In genomic region chr17:82065638-82066303, GRCh38 we compare ENCODE assay signal across 8 cellular contexts. TPM values are rescaled to one million over a fixed set of nuclear protein-coding genes. Genes with fewer than 3 reads are reported as not detected.
DNase-seq lines count a peak whose midpoint lies in the region; ATAC-seq, FAIRE-seq and TF ChIP-seq lines count a peak whose summit lies in the region.

DUS1L (minus strand) TSS chr17:82065804; CDS start chr17:82065059, 745 bp downstream.

- H3K9me3 ChIP-seq in pancreas (no peaks in the 10 kb centered on the region), thymus (ENCODE audit: control insufficient read depth) (no peaks in the 10 kb centered on the region)

- peak; percentile 60 for ATAC-seq in HG03108 (IDR thresholded peaks at IDR 0.05; ENCODE audit: unreplicated experiment)
- ATAC-seq in pancreas: peak; percentile 89 to 93 (median 92)

- peak; percentile 62 for DNase-seq in NCI-H748 (lab: John Stamatoyannopoulos, UW; ENCODE audit: unreplicated experiment)
- no peak for DNase-seq in NCI-H748 treated with DMSO at 0.1 percent for 48 hours (lab: John Stamatoyannopoulos, UW)
- DNase-seq in SK-MEL-5 (ENCODE audit: low read depth, low spot score): peak; percentile 61
- peak; percentile 83 for DNase-seq in glutamatergic neuron
- peak in 5 of 6 donors; percentile 54 to 91 (median 81) for DNase-seq in pancreas

- H3K4me1 ChIP-seq in pancreas (peaks cover 0 to 16% (median 15%) of the 10 kb centered on the region in 3 donors), thymus (ENCODE audit: control insufficient read depth, insufficient read depth, low read length) (peaks cover 17% of the 10 kb centered on the region)

- TF ChIP-seq CTCF in glutamatergic neuron (IDR thresholded peaks at IDR 0.05; ENCODE audit: partially characterized antibody, unreplicated experiment) (no peak), pancreas (IDR thresholded peaks at IDR 0.05) (no peak)

- H3K27me3 ChIP-seq in pancreas (no peaks in the 10 kb centered on the region), thymus (ENCODE audit: control insufficient read depth, insufficient read depth) (no peaks in the 10 kb centered on the region)

- 8 to 10% methylated on average over 63 to 88 of the region's 88 CpGs for WGBS in pancreas, 2 donors
- 11% methylated on average over 88 of the region's 88 CpGs for WGBS in thymus

- H3K36me3 ChIP-seq in pancreas (peaks cover 0 to 6% (median 0%) of the 10 kb centered on the region in 3 donors), thymus (ENCODE audit: control insufficient read depth, insufficient read depth) (peaks cover 25% of the 10 kb centered on the region)

- H3K27ac Mint-ChIP-seq in activated naive CD4-positive, alpha-beta T cell treated with anti-CD3 and anti-CD28 coated beads, Interleukin-2, amount 50 U/mL, for 24 hours: peak within 1 kb of the TSS; percentile 86
- H3K27ac Mint-ChIP-seq in glutamatergic neuron (ENCODE audit: unreplicated experiment): peak within 1 kb of the TSS; percentile 55

- H3K27ac ChIP-seq in pancreas: peak within 1 kb of the TSS; percentile 69 to 79 (median 72)
- peak within 1 kb of the TSS; percentile 80 for H3K27ac ChIP-seq in thymus (ENCODE audit: low read depth)

- FAIRE-seq in pancreas (lab: Jason Lieb, UNC): no peak

- in situ Hi-C loops in SK-MEL-5 (cut with HindIII; ENCODE audit: low pct_unique_long_range_greater_than_20kb, low sequenced_read_pairs): no loop called here

- peaks cover 5% of the 10 kb centered on the region for H3K4me1 Mint-ChIP-seq in activated naive CD4-positive, alpha-beta T cell treated with anti-CD3 and anti-CD28 coated beads, Interleukin-2, amount 50 U/mL, for 24 hours
- H3K4me1 Mint-ChIP-seq in glutamatergic neuron (ENCODE audit: low read depth, unreplicated experiment): no peaks in the 10 kb centered on the region

- intact Hi-C loops in pancreas (cut with DNase I): no loop called here

- peak within 1 kb of the TSS; percentile 83 for H3K4me3 Mint-ChIP-seq in activated naive CD4-positive, alpha-beta T cell treated with anti-CD3 and anti-CD28 coated beads, Interleukin-2, amount 50 U/mL, for 24 hours
- H3K4me3 Mint-ChIP-seq in glutamatergic neuron (ENCODE audit: unreplicated experiment): peak within 1 kb of the TSS; percentile 87

- no peaks in the 10 kb centered on the region for H3K27me3 Mint-ChIP-seq in activated naive CD4-positive, alpha-beta T cell treated with anti-CD3 and anti-CD28 coated beads, Interleukin-2, amount 50 U/mL, for 24 hours
- peaks cover 10% of the 10 kb centered on the region for H3K27me3 Mint-ChIP-seq in glutamatergic neuron (ENCODE audit: unreplicated experiment)

- H3K36me3 Mint-ChIP-seq in activated naive CD4-positive, alpha-beta T cell treated with anti-CD3 and anti-CD28 coated beads, Interleukin-2, amount 50 U/mL, for 24 hours: no peaks in the 10 kb centered on the region
- no peaks in the 10 kb centered on the region for H3K36me3 Mint-ChIP-seq in glutamatergic neuron (ENCODE audit: unreplicated experiment)

- no peaks in the 10 kb centered on the region for H3K9me3 Mint-ChIP-seq in activated naive CD4-positive, alpha-beta T cell treated with anti-CD3 and anti-CD28 coated beads, Interleukin-2, amount 50 U/mL, for 24 hours
- peaks cover 3% of the 10 kb centered on the region for H3K9me3 Mint-ChIP-seq in glutamatergic neuron (ENCODE audit: unreplicated experiment)

- H3K4me3 ChIP-seq in pancreas (peak within 1 kb of the TSS; percentile 55 to 95 (median 89)), thymus (ENCODE audit: low read length) (peak within 1 kb of the TSS; percentile 91)

RNA-seq across cellular contexts. Expression of gene DUS1L, which starts in this region (rescaled TPM):
- 182 and 198 TPM in 2 replicates for total RNA-seq in SK-MEL-5 (2014; rRNA removed; shearing (Covaris generic))
- 219 and 263 TPM in 2 replicates for polyA plus RNA-seq in SK-MEL-5 (2015; cell fraction: cytosol; rRNA removed)
- polyA plus RNA-seq in SK-MEL-5 (2015; cell fraction: nucleus; rRNA removed): 2,220 and 2,386 TPM in 2 replicates
- total RNA-seq in glutamatergic neuron (ENCODE audit: unreplicated experiment) (122 TPM), pancreas (10 to 100 TPM; 56.0 to 89.2 (median 63.7) TPM)
- polyA plus RNA-seq in pancreas (100 to 1,000 TPM; 138 to 186 TPM), thymus (147 TPM)
